ENCODE assay signal across 14 cellular contexts in the genomic region with DNA sequence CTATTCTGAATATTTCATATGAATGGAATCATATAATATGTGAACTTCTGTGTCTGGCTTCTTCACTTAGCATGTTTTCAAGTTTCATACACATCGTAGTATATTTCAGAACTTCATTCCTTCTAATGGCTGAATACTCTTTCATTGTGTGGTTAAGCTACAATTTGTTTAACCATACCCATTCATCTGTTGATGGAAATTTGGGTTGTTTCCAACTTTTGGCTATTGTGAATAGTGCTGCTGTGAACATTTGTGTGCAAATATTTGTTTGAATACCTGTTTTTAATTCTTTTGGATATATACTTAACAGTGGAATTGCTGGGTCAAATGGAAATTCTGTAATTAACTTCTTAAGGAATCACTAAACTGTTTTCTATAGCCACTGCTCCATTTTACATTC.
"Had no signal": no experiment of that assay in that cellular context is flagged by ENCODE, and none has a peak within 500 bp of the region (broad histone marks: within the 10 kb centered on the region; RNA-seq: fewer than 3 reads in every experiment).

No MANE protein-coding gene starts in this region.

- H3K27me3 Mint-ChIP-seq: effector memory CD8-positive, alpha-beta T cell had no signal

- H3K27ac Mint-ChIP-seq: effector memory CD8-positive, alpha-beta T cell; stimulated activated naive B cell treated with anti-CD40 and anti-IgM and Interleukin-4, amounts not matched to agents 10 μg/mL and 1 μg/mL and 100 μg/mL, for 72 hours had no signal

- DNase-seq: cortex of kidney; effector memory CD8-positive, alpha-beta T cell; foreskin keratinocyte; left colon; naive B cell; posterior cingulate gyrus; spleen; stimulated activated CD4-positive, alpha-beta T cell treated with anti-CD3 and anti-CD28 coated beads, Interleukin-15, amount 100 ng/mL, for 24 hours; stimulated activated CD4-positive, alpha-beta T cell treated with anti-CD3 and anti-CD28 coated beads, Interleukin-1b, Interleukin-23, amount 100 ng/mL, for 48 hours; stimulated activated CD4-positive, alpha-beta T cell treated with anti-CD3 and anti-CD28 coated beads, Interleukin-4, amount 100 ng/mL, for 4 hours; stimulated activated naive B cell treated with anti-CD40 and anti-IgM and Interleukin-4, amounts not matched to agents 10 μg/mL and 1 μg/mL and 100 μg/mL, for 72 hours; stimulated activated naive CD8-positive, alpha-beta T cell treated with anti-CD3 and anti-CD28 coated beads, Interleukin-15, amount 100 ng/mL, for 72 hours; testis; upper lobe of right lung had no signal

- H3K4me1 Mint-ChIP-seq: naive B cell had no signal

- H3K9me3 Mint-ChIP-seq: effector memory CD8-positive, alpha-beta T cell; naive B cell; stimulated activated naive B cell treated with anti-CD40 and anti-IgM and Interleukin-4, amounts not matched to agents 10 μg/mL and 1 μg/mL and 100 μg/mL, for 72 hours; stimulated activated naive CD8-positive, alpha-beta T cell treated with anti-CD3 and anti-CD28 coated beads, Interleukin-15, amount 100 ng/mL, for 72 hours had no signal

- H3K36me3 Mint-ChIP-seq: naive B cell; stimulated activated naive B cell treated with anti-CD40 and anti-IgM and Interleukin-4, amounts not matched to agents 10 μg/mL and 1 μg/mL and 100 μg/mL, for 72 hours had no signal

- H3K4me3 Mint-ChIP-seq: effector memory CD8-positive, alpha-beta T cell; naive B cell; stimulated activated naive B cell treated with anti-CD40 and anti-IgM and Interleukin-4, amounts not matched to agents 10 μg/mL and 1 μg/mL and 100 μg/mL, for 72 hours; stimulated activated naive CD8-positive, alpha-beta T cell treated with anti-CD3 and anti-CD28 coated beads, Interleukin-15, amount 100 ng/mL, for 72 hours had no signal
